Comparison of ENCODE assay signal across 8 cellular contexts in the genomic region with DNA sequence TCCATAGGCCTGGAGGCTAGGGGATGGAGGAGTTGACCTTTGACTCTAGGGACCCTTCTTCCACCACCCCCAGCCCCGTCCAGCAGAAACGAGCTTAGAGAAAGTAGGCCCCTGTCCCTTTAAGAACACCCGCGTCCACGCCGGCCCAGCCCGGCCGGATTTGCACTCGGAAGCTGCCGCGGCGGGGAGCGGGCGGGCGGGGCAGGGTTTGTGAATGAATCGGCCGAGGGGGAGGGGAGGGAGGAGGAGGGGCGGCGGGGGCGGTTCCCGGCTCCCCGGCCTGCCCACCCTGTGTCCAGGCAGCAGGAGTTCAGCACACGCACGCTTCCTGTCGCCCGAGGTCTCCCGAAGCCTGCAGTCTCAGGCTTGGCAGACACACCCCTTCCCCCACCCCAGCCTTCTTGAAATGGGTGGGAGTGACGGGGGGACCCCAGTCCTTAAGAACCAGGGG. TPM values are rescaled to one million over a fixed set of nuclear protein-coding genes. Genes with fewer than 3 reads are reported as not detected.
DNase-seq lines count a peak whose midpoint lies in the region; ATAC-seq and TF ChIP-seq lines count a peak whose summit lies in the region.

No MANE protein-coding gene starts in this region.

- ATAC-seq in foreskin keratinocyte, result no peak

- H3K4me1 ChIP-seq in foreskin keratinocyte (no peaks in the 10 kb centered on the region), Peyer's patch (peaks cover 0 to 22% (median 9%) of the 10 kb centered on the region in 4 donors)

- H3K4me3 ChIP-seq in Peyer's patch, result peak overlapping the region in 2 of 4 donors; percentile 1 to 9

- H3K36me3 ChIP-seq in Peyer's patch, result no peaks in the 10 kb centered on the region

- TF ChIP-seq POLR2A in Peyer's patch (IDR thresholded peaks at IDR 0.05), result no peak

- H3K27me3 ChIP-seq in foreskin keratinocyte, result peaks cover 45% of the 10 kb centered on the region
- H3K27me3 ChIP-seq in Peyer's patch, result peaks cover 0 to 23% of the 10 kb centered on the region in 2 donors

- peak; percentile 52 for DNase-seq in GM03348 (ENCODE audit: low spot score)
- peak; percentile 58 for DNase-seq in NCI-H510A (lab: John Stamatoyannopoulos, UW)
- DNase-seq in ecto neural progenitor cell (ENCODE audit: low spot score), result peak; percentile 70
- DNase-seq in occipital lobe (lab: John Stamatoyannopoulos, UW), result peak; percentile 45
- DNase-seq in foreskin keratinocyte, result no peak
- DNase-seq in activated effector memory CD4-positive, alpha-beta T cell treated with Interleukin-2 at 50 U/mL for 16 hours, result no peak
- DNase-seq in Peyer's patch, result no peak
- no peak for DNase-seq in MV-4-11 (lab: John Stamatoyannopoulos, UW)

- no peaks in the 10 kb centered on the region for H3K9me3 ChIP-seq in Peyer's patch

- no peak for TF ChIP-seq CTCF in foreskin keratinocyte (conservative IDR thresholded peaks at IDR 0.05)
- no peak for TF ChIP-seq CTCF in Peyer's patch (IDR thresholded peaks at IDR 0.05)

- H3K27ac ChIP-seq in foreskin keratinocyte (no peak overlapping the region), Peyer's patch (no peak overlapping the region)

RNA-seq across cellular contexts. Expression of gene UNC13A, which starts 1.5 kb away (rescaled TPM):
- total RNA-seq in occipital lobe (29.6 TPM), foreskin keratinocyte (0.03 and 0.04 TPM in 2 replicates), Peyer's patch (under 1 TPM; 0.38 to 0.83 (median 0.62) TPM)
- under 0.01 TPM in 1 of 2 replicates, not detected in the other for polyA plus RNA-seq in foreskin keratinocyte

RNA-seq across cellular contexts. Expression of gene MAP1S, which starts 32.7 kb away (rescaled TPM):
- total RNA-seq in occipital lobe (42.0 TPM), foreskin keratinocyte (23.5 and 25.3 TPM in 2 replicates), Peyer's patch (10 to 100 TPM; 23.9 to 71.8 (median 48.7) TPM)
- 28.4 and 35.9 TPM in 2 replicates for polyA plus RNA-seq in foreskin keratinocyte

Comparison
In these comparisons a context has a peak if more than half of its experiments do, and no peak if none do; other contexts are left out.
1. DNase-seq: peak in GM03348 (single experiment), NCI-H510A (single experiment), ecto neural progenitor cell (single experiment) and occipital lobe (single experiment); none in foreskin keratinocyte (0 of 2), activated effector memory CD4-positive, alpha-beta T cell treated with Interleukin-2 at 50 U/mL for 16 hours (single experiment), Peyer's patch (0 of 3) and MV-4-11 (single experiment).
2. RNA of gene UNC13A, which starts 1.5 kb away (total RNA-seq): 29.6 TPM in occipital lobe (single experiment); 0.38 to 0.83 TPM in Peyer's patch and 0.03 to 0.04 TPM in foreskin keratinocyte; every median in the first group is over 10 times any median in the second.